Comparison of ENCODE assay signal across 25 cellular contexts in the genomic region with DNA sequence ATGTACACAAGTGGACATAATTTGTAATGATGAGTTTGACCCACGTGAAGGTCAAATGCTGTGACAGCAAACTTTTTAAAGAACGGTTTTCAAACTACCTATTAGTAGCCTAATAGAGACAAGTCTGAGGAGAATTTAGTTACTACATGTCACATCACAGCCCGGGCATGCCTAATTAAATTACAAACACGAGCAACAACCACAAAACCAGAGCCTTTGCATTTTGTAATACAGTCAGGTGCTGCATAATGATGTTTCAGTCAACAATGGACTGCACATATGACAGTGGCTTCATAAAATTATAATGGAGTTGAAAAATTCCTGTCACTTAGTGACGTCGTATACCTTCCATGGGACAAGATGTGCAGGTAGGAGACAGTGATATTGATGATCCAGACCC.
"Had no signal": no experiment of that assay in that cellular context is flagged by ENCODE, and none has a peak within 500 bp of the region (broad histone marks: within the 10 kb centered on the region; RNA-seq: fewer than 3 reads in every experiment).

No MANE protein-coding gene starts in this region.

- DNase-seq: cortex of kidney; effector memory CD8-positive, alpha-beta T cell; gastrocnemius medialis; head of caudate nucleus; kidney; mesenchymal stem cell; midbrain; naive thymus-derived CD8-positive, alpha-beta T cell; nephron progenitor cell; occipital lobe; ovary; posterior cingulate gyrus; psoas muscle; right cardiac atrium; spleen; stimulated activated CD4-positive, alpha-beta T cell treated with anti-CD3 and anti-CD28 coated beads, Interleukin-4, amount 100 ng/mL, for 4 hours; stimulated activated naive CD8-positive, alpha-beta T cell treated with anti-CD3 and anti-CD28 coated beads, Interleukin-15, Interleukin-2, amounts not matched to agents 100 U/mL and 50 U/mL, for 24 hours; substantia nigra; testis; tibial artery had no signal

- H3K36me3 ChIP-seq: gastrocnemius medialis, ovary, spleen, tibial artery had no signal

- H3K4me3 ChIP-seq: gastrocnemius medialis, lung, ovary, psoas muscle, skin epidermis, spleen, testis, tibial artery had no signal

- ATAC-seq: effector memory CD8-positive, alpha-beta T cell; gastrocnemius medialis; left lobe of liver; naive thymus-derived CD8-positive, alpha-beta T cell; psoas muscle; right cardiac atrium; stimulated activated memory B cell treated with anti-CD40 and anti-IgM and Interleukin-4, amounts not matched to agents 10 μg/mL and 1 μg/mL and 100 μg/mL, for 72 hours; stimulated activated naive CD8-positive, alpha-beta T cell treated with anti-CD3 and anti-CD28 coated beads, Interleukin-15, Interleukin-2, amounts not matched to agents 100 U/mL and 50 U/mL, for 24 hours had no signal

- FAIRE-seq: endometrium, kidney had no signal

- H3K9me3 ChIP-seq: gastrocnemius medialis, ovary, psoas muscle, spleen, testis, tibial artery had no signal

- H3K27ac ChIP-seq: gastrocnemius medialis, ovary, psoas muscle, skin epidermis, spleen, testis, tibial artery had no signal

- H3K27me3 ChIP-seq: gastrocnemius medialis, ovary, spleen, testis, tibial artery had no signal
